In the genomic region with DNA sequence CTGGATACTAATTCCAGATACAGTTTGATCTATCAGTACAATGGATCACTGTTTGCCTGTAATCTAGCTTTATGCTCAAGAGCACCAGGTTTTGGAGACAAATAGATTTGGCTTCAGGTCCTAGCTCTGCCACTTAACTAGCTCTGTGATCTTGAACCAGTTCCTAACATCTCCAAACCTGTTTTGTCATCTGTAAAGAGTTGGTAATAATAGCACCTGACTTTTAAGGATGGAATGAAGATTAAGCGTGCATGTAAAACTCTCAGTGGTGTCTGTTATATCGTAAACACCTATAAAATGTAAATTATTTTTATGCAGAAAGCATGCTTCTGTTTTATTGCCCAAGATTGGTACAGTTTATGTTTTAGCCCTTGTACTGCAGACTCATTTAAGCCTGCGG, we compare ENCODE assay signal across 23 cellular contexts.
"Had no signal": no experiment of that assay in that cellular context is flagged by ENCODE, and none has a peak within 500 bp of the region (broad histone marks: within the 10 kb centered on the region; RNA-seq: fewer than 3 reads in every experiment).

No MANE protein-coding gene starts in this region.

- FAIRE-seq: kidney, small intestine had no signal

- DNase-seq: colonic mucosa; effector CD8-positive, alpha-beta T cell; endodermal cell; foreskin keratinocyte; heart left ventricle; kidney; natural killer cell; occipital lobe; pancreas; retina; right lobe of liver; small intestine; stimulated activated CD4-positive, alpha-beta T cell treated with anti-CD3 and anti-CD28 coated beads, Interleukin-15, amount 100 ng/mL, for 24 hours; stimulated activated CD4-positive, alpha-beta T cell treated with anti-CD3 and anti-CD28 coated beads, Interleukin-2, amount 100 ng/mL, for 48 hours; stimulated activated naive B cell treated with anti-CD40 and anti-IgM and Interleukin-4, amounts not matched to agents 10 μg/mL and 1 μg/mL and 100 μg/mL, for 72 hours; trophoblast cell had no signal

- H3K9me3 ChIP-seq: colonic mucosa, gastroesophageal sphincter, heart left ventricle, pancreas, right lobe of liver, vagina had no signal

- H3K27me3 ChIP-seq: colonic mucosa, foreskin keratinocyte, gastroesophageal sphincter, heart left ventricle, hepatocyte, pancreas, right lobe of liver, vagina had no signal

- H3K4me3 ChIP-seq: colonic mucosa, gastroesophageal sphincter, heart left ventricle, hepatocyte, lung, pancreas, right lobe of liver, vagina had no signal

- ATAC-seq: esophagus mucosa; foreskin keratinocyte; gastroesophageal sphincter; left lobe of liver; natural killer cell; pancreas; right lobe of liver; stimulated activated naive B cell treated with anti-CD40 and anti-IgM and Interleukin-4, amounts not matched to agents 10 μg/mL and 1 μg/mL and 100 μg/mL, for 72 hours had no signal

- H3K4me1 ChIP-seq: colonic mucosa had no signal

- H3K27ac ChIP-seq: colonic mucosa, epithelial cell of prostate, foreskin keratinocyte, gastroesophageal sphincter, heart left ventricle, hepatocyte, pancreas, right lobe of liver, vagina had no signal

- H3K36me3 ChIP-seq: colonic mucosa, gastroesophageal sphincter, heart left ventricle, pancreas, right lobe of liver, vagina had no signal

- H2AFZ ChIP-seq: hepatocyte had no signal

- H3K4me2 ChIP-seq: hepatocyte had no signal
